9 cellular contexts compared by ENCODE assay signal in genomic region chr10:79608505-79609375, GRCh38. TPM values are rescaled to one million over a fixed set of nuclear protein-coding genes. Genes with fewer than 3 reads are reported as not detected.
DNase-seq lines count a peak whose midpoint lies in the region; ATAC-seq, FAIRE-seq and TF ChIP-seq lines count a peak whose summit lies in the region.
"Had no signal": no experiment of that assay in that cellular context is flagged by ENCODE, and none has a peak within 500 bp of the region (broad histone marks: within the 10 kb centered on the region; RNA-seq: fewer than 3 reads in every experiment).

No MANE protein-coding gene starts in this region.

- no peaks in the 10 kb centered on the region for H3K9me3 ChIP-seq in astrocyte (ENCODE audit: insufficient read depth, low read depth, low read length)
- H3K9me3 ChIP-seq in upper lobe of right lung: no peaks in the 10 kb centered on the region
- H3K9me3 ChIP-seq in suprapubic skin: no peaks in the 10 kb centered on the region

- peaks cover 7% of the 10 kb centered on the region for H3K27me3 ChIP-seq in astrocyte (ENCODE audit: insufficient read depth, low read length)
- no peaks in the 10 kb centered on the region for H3K27me3 ChIP-seq in upper lobe of right lung
- H3K27me3 ChIP-seq in suprapubic skin: no peaks in the 10 kb centered on the region

- no peak overlapping the region for H3K4me2 ChIP-seq in astrocyte (ENCODE audit: low read length)

- H3K79me2 ChIP-seq in astrocyte (ENCODE audit: insufficient read depth, low read length): no peaks in the 10 kb centered on the region

- TF ChIP-seq CTCF in AG10803 (conservative IDR thresholded peaks at IDR 0.05; ENCODE audit: low read length): peak; percentile 49
- peak; percentile 62 for TF ChIP-seq CTCF in astrocyte (IDR thresholded peaks at IDR 0.05; ENCODE audit: insufficient read depth, low read depth, low read length)
- peak; percentile 61 for TF ChIP-seq CTCF in upper lobe of right lung (IDR thresholded peaks at IDR 0.05)
- TF ChIP-seq CTCF in suprapubic skin (IDR thresholded peaks at IDR 0.05): no peak

- no peak overlapping the region for H3K9ac ChIP-seq in astrocyte (ENCODE audit: low read length)

- H3K4me3 Mint-ChIP-seq in astrocyte (ENCODE audit: unreplicated experiment): no peak overlapping the region

- H3K27me3 Mint-ChIP-seq in astrocyte (ENCODE audit: low read depth, unreplicated experiment): peaks cover 40% of the 10 kb centered on the region

- peaks cover 5% of the 10 kb centered on the region for H3K9me3 Mint-ChIP-seq in astrocyte (ENCODE audit: unreplicated experiment)

- DNase-seq in AG10803 (ENCODE audit: low read depth) (peak; percentile 1), GM12892 (ENCODE audit: insufficient read length) (peak; percentile 21), NCI-H69 (lab: John Stamatoyannopoulos, UW) (peak; percentile 12), astrocyte (ENCODE audit: low read depth) (peak; percentile 0), left lobe of liver (ENCODE audit: low spot score) (no peak), upper lobe of right lung (peak; percentile 83), suprapubic skin (ENCODE audit: low spot score in 2 of 2) (no peak)

- H3K36me3 ChIP-seq in astrocyte (ENCODE audit: insufficient read depth, low read length): no peaks in the 10 kb centered on the region
- no peaks in the 10 kb centered on the region for H3K36me3 ChIP-seq in upper lobe of right lung
- H3K36me3 ChIP-seq in suprapubic skin: no peaks in the 10 kb centered on the region

- peak; percentile 33 for FAIRE-seq in GM12892 (lab: Jason Lieb, UNC)
- no peak for FAIRE-seq in astrocyte (lab: Jason Lieb, UNC)

- H2AFZ ChIP-seq in astrocyte (ENCODE audit: low read depth, low read length): no peak overlapping the region

- H3K27ac ChIP-seq in astrocyte (ENCODE audit: low read depth, low read length) (no peak overlapping the region), upper lobe of right lung (no peak overlapping the region), suprapubic skin (no peak overlapping the region)

- H3K27ac Mint-ChIP-seq in astrocyte (ENCODE audit: unreplicated experiment): no peak overlapping the region

- intact Hi-C loops in upper lobe of right lung (cut with DNase I): no loop called here

- TF ChIP-seq POLR2A in GM12892 (IDR thresholded peaks at IDR 0.05; ENCODE audit: low read depth, low read length) (no peak), suprapubic skin (IDR thresholded peaks at IDR 0.05) (no peak)

- no peaks in the 10 kb centered on the region for H3K4me1 ChIP-seq in astrocyte (ENCODE audit: insufficient read depth, low read length)
- H3K4me1 ChIP-seq in upper lobe of right lung: peaks cover 7% of the 10 kb centered on the region
- no peaks in the 10 kb centered on the region for H3K4me1 ChIP-seq in suprapubic skin

- no peaks in the 10 kb centered on the region for H3K36me3 Mint-ChIP-seq in astrocyte (ENCODE audit: low read depth, unreplicated experiment)

- no peak overlapping the region for H3K4me3 ChIP-seq in AG10803 (ENCODE audit: low read length)
- no peak overlapping the region for H3K4me3 ChIP-seq in astrocyte (ENCODE audit: insufficient read depth, low read depth, low read length)
- H3K4me3 ChIP-seq in upper lobe of right lung: no peak overlapping the region
- H3K4me3 ChIP-seq in suprapubic skin: no peak overlapping the region

- H3K4me1 Mint-ChIP-seq in astrocyte (ENCODE audit: low read depth, unreplicated experiment): peaks cover 4% of the 10 kb centered on the region

- 62% methylated on average over 20 of the region's 20 CpGs for WGBS in suprapubic skin

- no peak for TF ChIP-seq EP300 in suprapubic skin (IDR thresholded peaks at IDR 0.05)

- H4K20me1 ChIP-seq in astrocyte (ENCODE audit: insufficient read depth, low read length): no peaks in the 10 kb centered on the region

- ATAC-seq in left lobe of liver: peak; percentile 77
- peak; percentile 50 for ATAC-seq in upper lobe of right lung
- no peak for ATAC-seq in GM19328 (IDR thresholded peaks at IDR 0.05; ENCODE audit: unreplicated experiment)

RNA-seq across cellular contexts. Expression of gene SFTPA1, which starts 2.0 kb away (rescaled TPM):
- polyA plus RNA-seq in GM12892 (2012; ENCODE audit: missing spikeins): not detected
- total RNA-seq in astrocyte: not detected in 2 replicates
- 4.6 TPM for total RNA-seq in left lobe of liver
- total RNA-seq in upper lobe of right lung: 11,191 TPM
- total RNA-seq in suprapubic skin: not detected
- total RNA-seq: urinary bladder had no signal
- polyA plus RNA-seq: urinary bladder had no signal

RNA-seq across cellular contexts. Expression of gene SFTPA2, which starts 48.5 kb away (rescaled TPM):
- not detected for polyA plus RNA-seq in GM12892 (2012; ENCODE audit: missing spikeins)
- total RNA-seq in astrocyte: not detected in 2 replicates
- 6.5 TPM for total RNA-seq in left lobe of liver
- total RNA-seq in upper lobe of right lung: 13,814 TPM
- total RNA-seq in suprapubic skin: not detected
- total RNA-seq: urinary bladder had no signal

Comparison
In these comparisons a context has a peak if more than half of its experiments do, and no peak if none do; other contexts are left out.
1. DNase-seq: peak in AG10803 (single experiment), GM12892 (single experiment), NCI-H69 (single experiment), astrocyte (single experiment) and upper lobe of right lung (single experiment); none in left lobe of liver (single experiment) and suprapubic skin (0 of 2).
2. CTCF ChIP-seq: peak in AG10803 (single experiment), astrocyte (single experiment) and upper lobe of right lung (single experiment); none in suprapubic skin (0 of 2).
3. RNA of gene SFTPA1, which starts 2.0 kb away (total RNA-seq): 11,191 TPM in upper lobe of right lung (single experiment); 4.6 TPM in left lobe of liver (single experiment), not detected in astrocyte and not detected in suprapubic skin; every median in the first group is over 1,000 times any median in the second.
4. RNA of gene SFTPA2, which starts 48.5 kb away (total RNA-seq): 13,814 TPM in upper lobe of right lung (single experiment); 6.5 TPM in left lobe of liver (single experiment), not detected in astrocyte and not detected in suprapubic skin; every median in the first group is over 1,000 times any median in the second.